Comparison of ENCODE assay signal across 1 cellular context in genomic region chr18:47800756-47801155, GRCh38.
TF ChIP-seq lines count a peak whose summit lies in the region.

No MANE protein-coding gene starts in this region.

TF ChIP-seq in SK-N-SH, 30 proteins besides CTCF, POLR2A, EP300 and RAD21 (continued from another document):
- TF ChIP-seq IRF3 (IDR thresholded peaks at IDR 0.05; ENCODE audit: low read depth, low read length) (no peak), ZBTB33 (IDR thresholded peaks at IDR 0.05; ENCODE audit: borderline replicate concordance, low read depth) (no peak), MAX (IDR thresholded peaks at IDR 0.05; ENCODE audit: low read depth) (no peak), FOXJ3 (CRISPR knock-in tag; IDR thresholded peaks at IDR 0.05) (no peak), NRF1 (IDR thresholded peaks at IDR 0.05; ENCODE audit: low read depth, low read length) (no peak), RFX5 (IDR thresholded peaks at IDR 0.05; ENCODE audit: low read length) (no peak), GABPA (IDR thresholded peaks at IDR 0.05; ENCODE audit: low read depth) (no peak), GATA2 (CRISPR knock-in tag; IDR thresholded peaks at IDR 0.05) (no peak), CHD2 (IDR thresholded peaks at IDR 0.05; ENCODE audit: low read length, partially characterized antibody) (no peak), REST (IDR thresholded peaks at IDR 0.05; ENCODE audit: low read depth, low read length) (no peak), MEF2A (IDR thresholded peaks at IDR 0.05; ENCODE audit: borderline replicate concordance, low read depth) (no peak), JUND (IDR thresholded peaks at IDR 0.05) (no peak), SMC3 (IDR thresholded peaks at IDR 0.05; ENCODE audit: low read depth, low read length) (no peak), SIN3A (IDR thresholded peaks at IDR 0.05; ENCODE audit: borderline replicate concordance, low read depth, low read length) (no peak), FOSL2 (IDR thresholded peaks at IDR 0.05; ENCODE audit: borderline replicate concordance, low read depth) (no peak), MXI1 (IDR thresholded peaks at IDR 0.05; ENCODE audit: low read depth, low read length) (no peak), RXRA (IDR thresholded peaks at IDR 0.05; ENCODE audit: borderline replicate concordance, low read depth) (no peak)
